Comparison of ENCODE assay signal across 18 cellular contexts in the genomic region with DNA sequence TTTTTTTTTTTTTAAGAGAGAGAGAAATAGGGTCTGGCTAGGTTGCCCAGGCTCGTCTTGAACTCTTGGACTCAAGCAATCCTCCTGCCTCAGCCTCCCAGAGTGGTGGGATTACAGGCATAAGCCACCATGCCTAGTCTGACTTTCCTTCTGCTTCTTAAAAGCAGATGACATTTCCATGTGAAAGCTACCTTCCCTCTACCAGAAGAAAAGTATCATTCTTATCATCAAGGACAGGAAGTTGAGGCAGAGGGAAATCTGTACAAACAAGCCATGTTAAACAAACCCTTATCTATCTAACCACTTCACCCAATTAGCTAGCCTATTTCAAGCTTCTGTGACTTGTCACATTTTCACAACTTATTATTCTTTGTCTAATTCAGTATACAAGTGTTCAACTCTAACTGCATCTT. TPM values are rescaled to one million over a fixed set of nuclear protein-coding genes. Genes with fewer than 3 reads are reported as not detected.
"Had no signal": no experiment of that assay in that cellular context is flagged by ENCODE, and none has a peak within 500 bp of the region (broad histone marks: within the 10 kb centered on the region; RNA-seq: fewer than 3 reads in every experiment).

No MANE protein-coding gene starts in this region.

- H3K4me3 ChIP-seq: esophagus squamous epithelium, heart right ventricle, left lung, neural progenitor cell, psoas muscle, right lobe of liver, SJSA1, thoracic aorta, upper lobe of left lung had no signal

- H3K9me3 Mint-ChIP-seq: effector memory CD8-positive, alpha-beta T cell; neural progenitor cell had no signal

- H3K36me3 ChIP-seq: esophagus squamous epithelium, neural progenitor cell, right lobe of liver, SJSA1, thoracic aorta, upper lobe of left lung had no signal

- H3K9me3 ChIP-seq: esophagus squamous epithelium, left lung, psoas muscle, right lobe of liver, SJSA1, thoracic aorta, upper lobe of left lung had no signal

- H3K27ac ChIP-seq: esophagus squamous epithelium, heart right ventricle, left lung, neural progenitor cell, psoas muscle, right lobe of liver, SJSA1, thoracic aorta, upper lobe of left lung had no signal

- H3K4me1 Mint-ChIP-seq: neural progenitor cell had no signal

- H3K4me3 Mint-ChIP-seq: activated CD4-positive, alpha-beta T cell treated with anti-CD3 and anti-CD28 coated beads, Interleukin-2, amount 10 ng/mL, durations not matched to agents 7 days and 5 days; effector memory CD8-positive, alpha-beta T cell; neural progenitor cell had no signal

- H3K36me3 Mint-ChIP-seq: neural progenitor cell had no signal

- H3K27ac Mint-ChIP-seq: activated CD4-positive, alpha-beta T cell treated with anti-CD3 and anti-CD28 coated beads, Interleukin-2, amount 10 ng/mL, durations not matched to agents 7 days and 5 days; neural progenitor cell had no signal

- H3K4me1 ChIP-seq: esophagus squamous epithelium, heart right ventricle, left lung, neural progenitor cell, psoas muscle, right lobe of liver, SJSA1, upper lobe of left lung had no signal

- H3K27me3 ChIP-seq: esophagus squamous epithelium, heart right ventricle, left lung, neural progenitor cell, right lobe of liver, SJSA1, upper lobe of left lung had no signal

- ATAC-seq: effector memory CD8-positive, alpha-beta T cell; heart right ventricle; left lung; psoas muscle; right lobe of liver had no signal

- H3K27me3 Mint-ChIP-seq: activated CD4-positive, alpha-beta T cell treated with anti-CD3 and anti-CD28 coated beads, Interleukin-2, amount 10 ng/mL, durations not matched to agents 7 days and 5 days; effector memory CD8-positive, alpha-beta T cell had no signal

- DNase-seq: activated CD4-positive, alpha-beta T cell treated with anti-CD3 and anti-CD28 coated beads, Interleukin-2, amount 10 ng/mL, durations not matched to agents 7 days and 5 days; activated naive CD4-positive, alpha-beta T cell; effector memory CD8-positive, alpha-beta T cell; esophagus squamous epithelium; heart right ventricle; left lung; psoas muscle; right lobe of liver; small intestine; stimulated activated CD4-positive, alpha-beta T cell treated with anti-CD3 and anti-CD28 coated beads, Interleukin-15, amount 100 ng/mL, for 24 hours; stimulated activated CD4-positive, alpha-beta T cell treated with anti-CD3 and anti-CD28 coated beads, Interleukin-2, amount 100 ng/mL, for 48 hours; T1000; upper lobe of left lung had no signal

RNA-seq across cellular contexts. Expression of a gene that starts 54.8 kb away (rescaled TPM):
- total RNA-seq: myocyte, osteocyte, SJSA1 had no signal
